8 cellular contexts compared by ENCODE assay signal in genomic region chr19:47274891-47275865, GRCh38. TPM values are rescaled to one million over a fixed set of nuclear protein-coding genes. Genes with fewer than 3 reads are reported as not detected.
A peak's percentile ranks its signal among the peaks of the same experiment; 100 is the strongest.
DNase-seq lines count a peak whose midpoint lies in the region; ATAC-seq and TF ChIP-seq lines count a peak whose summit lies in the region.

No MANE protein-coding gene starts in this region.

- H3K27ac Mint-ChIP-seq in WTC11 = no peak overlapping the region

- POLR2A ChIA-PET in WTC11 (lab: Charles Lee) = interaction anchor here (1.5 to 2.6 kb wide), 5 partner anchors 18 to 215 kb away, joined by 3 to 46 read pairs (median 7); partner anchors contain the start of genes CCDC9 and ZC3H4

- peaks cover 16% of the 10 kb centered on the region for H3K4me1 Mint-ChIP-seq in WTC11

- no peaks in the 10 kb centered on the region for H3K4me1 ChIP-seq in foreskin keratinocyte

- no peaks in the 10 kb centered on the region for H3K27me3 ChIP-seq in foreskin keratinocyte

- peak; percentile 45 for DNase-seq in WTC11 (ENCODE audit: low spot score)
- no peak for DNase-seq in foreskin keratinocyte
- DNase-seq in posterior vena cava (ENCODE audit: low spot score) = peak; percentile 89
- no peak for DNase-seq in GM20000 (ENCODE audit: low spot score)
- no peak for DNase-seq in NCI-H187 treated with DMSO at 0.1 percent for 48 hours (lab: John Stamatoyannopoulos, UW)
- DNase-seq in NCI-H774 (lab: John Stamatoyannopoulos, UW) = no peak

- H3K9me3 Mint-ChIP-seq in WTC11 = no peaks in the 10 kb centered on the region

- H3K27ac ChIP-seq in foreskin keratinocyte = no peak overlapping the region

- H3K36me3 Mint-ChIP-seq in WTC11 = peaks cover 3% of the 10 kb centered on the region; the same call in 1 of the 2 replicates

- intact Hi-C loops in posterior vena cava (cut with DNase I) = no loop called here

- ATAC-seq in GM18498 (IDR thresholded peaks at IDR 0.05; ENCODE audit: unreplicated experiment) = peak; percentile 37
- peak; percentile 21 for ATAC-seq in HG02943 (IDR thresholded peaks at IDR 0.05; ENCODE audit: low read depth, unreplicated experiment)
- no peak for ATAC-seq in WTC11
- peak; percentile 2 for ATAC-seq in foreskin keratinocyte

- H3K4me3 Mint-ChIP-seq in WTC11 = peak overlapping the region; percentile 71

- CTCF ChIA-PET in WTC11 (lab: Charles Lee) = interaction anchor here (1.0 to 3.0 kb wide), 16 partner anchors 9 to 262 kb away, joined by 3 to 33 read pairs (median 7); partner anchors contain the start of genes CCDC9, DHX34, KPTN and ZC3H4

- no peak for TF ChIP-seq CTCF in WTC11 (IDR thresholded peaks at IDR 0.05)
- no peak for TF ChIP-seq CTCF in foreskin keratinocyte (conservative IDR thresholded peaks at IDR 0.05)
- TF ChIP-seq CTCF in GM20000 (IDR thresholded peaks at IDR 0.05; ENCODE audit: extremely low read depth, missing control alignments) = no peak

- H3K27me3 Mint-ChIP-seq in WTC11 (ENCODE audit: low read depth) = peaks cover 24% of the 10 kb centered on the region

TF ChIP-seq in WTC11, 78 proteins besides CTCF, POLR2A, EP300 and RAD21 (continues in another document):
- TF ChIP-seq SOX15 (CRISPR knock-in tag; IDR thresholded peaks at IDR 0.05) (no peak), RELA (CRISPR knock-in tag; IDR thresholded peaks at IDR 0.05; ENCODE audit: borderline replicate concordance) (peak; percentile 59; the same call in 1 of the 2 replicates), NFATC4 (CRISPR knock-in tag; IDR thresholded peaks at IDR 0.05) (peak; percentile 55; the same call in 1 of the 2 replicates), FOXJ3 (CRISPR knock-in tag; IDR thresholded peaks at IDR 0.05; ENCODE audit: borderline replicate concordance) (no peak), ZNF671 (CRISPR knock-in tag; IDR thresholded peaks at IDR 0.05) (no peak; the same call in 1 of the 2 replicates), ERG (CRISPR knock-in tag; IDR thresholded peaks at IDR 0.05) (no peak), ZNF532 (CRISPR knock-in tag; IDR thresholded peaks at IDR 0.05; ENCODE audit: borderline replicate concordance) (no peak), MXD4 (CRISPR knock-in tag; IDR thresholded peaks at IDR 0.05; ENCODE audit: borderline replicate concordance) (no peak), ESRRA (CRISPR knock-in tag; IDR thresholded peaks at IDR 0.05; ENCODE audit: borderline replicate concordance) (no peak), NR2C2 (CRISPR knock-in tag; IDR thresholded peaks at IDR 0.05) (no peak), E2F4 (CRISPR knock-in tag; IDR thresholded peaks at IDR 0.05; ENCODE audit: borderline replicate concordance, low read depth) (no peak), OVOL2 (CRISPR knock-in tag; IDR thresholded peaks at IDR 0.05; ENCODE audit: borderline replicate concordance) (no peak), TCF7 (CRISPR knock-in tag; IDR thresholded peaks at IDR 0.05; ENCODE audit: low read depth) (no peak), CDX4 (CRISPR knock-in tag; IDR thresholded peaks at IDR 0.05; ENCODE audit: borderline replicate concordance) (no peak), ZNF425 (CRISPR knock-in tag; conservative IDR thresholded peaks at IDR 0.05) (no peak), NFE2L1 (CRISPR knock-in tag; IDR thresholded peaks at IDR 0.05) (no peak), KAT7 (CRISPR knock-in tag; IDR thresholded peaks at IDR 0.05; ENCODE audit: borderline replicate concordance) (0 out of 2 replicates have a peak, but pooled peaks have one; percentile 32), SP1 (CRISPR knock-in tag; conservative IDR thresholded peaks at IDR 0.05) (no peak; the same call in 1 of the 2 replicates), HMGA2 (CRISPR knock-in tag; IDR thresholded peaks at IDR 0.05) (no peak)

RNA-seq across cellular contexts. Expression of gene INAFM1, which starts 0.5 kb away (rescaled TPM):
- total RNA-seq in WTC11 (2021) (7.0 to 8.1 TPM (median 7.3 TPM) in 3 replicates), foreskin keratinocyte (2.2 and 3.2 TPM in 2 replicates), posterior vena cava (10 to 100 TPM; 28.2 to 38.6 TPM)
- 5.5 and 7.9 TPM in 2 replicates for polyA plus RNA-seq in foreskin keratinocyte

RNA-seq across cellular contexts. Expression of gene CCDC9, which starts 18.9 kb away (rescaled TPM):
- total RNA-seq in WTC11 (2021) (30.4 to 37.7 TPM (median 33.0 TPM) in 3 replicates), foreskin keratinocyte (8.2 and 11.3 TPM in 2 replicates), posterior vena cava (10 to 100 TPM; 31.6 to 33.5 TPM)
- 13.9 and 15.3 TPM in 2 replicates for polyA plus RNA-seq in foreskin keratinocyte

RNA-seq across cellular contexts. Expression of gene C5AR1, which starts 34.5 kb away (rescaled TPM):
- total RNA-seq in WTC11 (2021) = 0.18 to 0.32 TPM (median 0.28 TPM) in 3 replicates
- 0.04 TPM in 1 of 2 replicates, not detected in the other for total RNA-seq in foreskin keratinocyte
- 0.06 TPM in 1 of 2 replicates, not detected in the other for polyA plus RNA-seq in foreskin keratinocyte
- total RNA-seq in posterior vena cava = 10 to 100 TPM; 30.6 to 33.4 TPM

RNA-seq across cellular contexts. Expression of gene BBC3, which starts 44.2 kb away (rescaled TPM):
- total RNA-seq in WTC11 (2021) (29.4 to 49.5 TPM (median 32.2 TPM) in 3 replicates), foreskin keratinocyte (3.9 and 4.3 TPM in 2 replicates), posterior vena cava (1 to 10 TPM; 3.7 to 4.2 TPM)
- polyA plus RNA-seq in foreskin keratinocyte = 4.7 and 5.5 TPM in 2 replicates

RNA-seq across cellular contexts. Expression of gene C5AR2, which starts 56.8 kb away (rescaled TPM):
- total RNA-seq in WTC11 (2021) = 0.09 to 0.22 TPM (median 0.14 TPM) in 3 replicates
- total RNA-seq in foreskin keratinocyte = not detected in 2 replicates
- not detected in 2 replicates for polyA plus RNA-seq in foreskin keratinocyte
- total RNA-seq in posterior vena cava = 1 to 10 TPM; 2.7 to 8.2 TPM

Comparison
In these comparisons a context has a peak if more than half of its experiments do, and no peak if none do; other contexts are left out.
1. DNase-seq: peak in WTC11 (single experiment) and posterior vena cava (single experiment); none in foreskin keratinocyte (0 of 2), GM20000 (single experiment), NCI-H187 treated with DMSO at 0.1 percent for 48 hours (single experiment) and NCI-H774 (single experiment).
2. RNA of gene C5AR1, which starts 34.5 kb away (total RNA-seq): 30.6 to 33.4 TPM in posterior vena cava; 0.18 to 0.32 TPM in WTC11 and 0.04 TPM in foreskin keratinocyte; every median in the first group is over 10 times any median in the second.